Comparison of ENCODE assay signal across 15 cellular contexts in the genomic region with DNA sequence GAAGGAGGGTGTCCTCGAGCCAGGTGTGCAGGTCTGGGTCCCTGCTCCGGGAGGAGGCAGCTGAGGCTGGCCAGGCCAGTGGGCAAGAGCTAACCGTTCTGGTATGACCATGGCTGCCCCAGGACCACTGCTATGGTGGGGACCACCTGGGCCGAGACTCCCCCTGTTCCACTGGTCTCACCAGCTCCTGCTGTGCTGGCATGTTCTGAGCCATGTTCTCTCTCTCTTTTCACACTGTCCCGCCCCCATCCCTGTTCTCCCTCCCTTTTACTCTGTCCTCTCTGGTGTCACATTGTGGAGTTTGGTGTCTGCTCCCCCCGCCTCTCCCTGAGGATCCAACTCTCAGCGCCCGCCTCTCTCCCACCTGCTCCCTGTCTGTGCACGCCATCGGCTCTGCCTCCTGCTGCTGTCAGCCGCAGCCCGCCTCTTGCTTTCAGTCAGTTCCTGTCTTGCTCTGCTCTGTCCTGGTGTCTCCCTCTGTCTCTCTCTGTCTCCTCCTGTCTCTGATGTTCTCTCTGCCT.
DNase-seq lines count a peak whose midpoint lies in the region; ATAC-seq and TF ChIP-seq lines count a peak whose summit lies in the region.
"Had no signal": no experiment of that assay in that cellular context is flagged by ENCODE, and none has a peak within 500 bp of the region (broad histone marks: within the 10 kb centered on the region; RNA-seq: fewer than 3 reads in every experiment).

No MANE protein-coding gene starts in this region.

- in situ Hi-C loops in ACHN (cut with HindIII; ENCODE audit: low pct_ligation_motif_present, low pct_unique_long_range_greater_than_20kb, low sequenced_read_pairs) = no loop called here

- peaks cover 32% of the 10 kb centered on the region for H3K4me1 Mint-ChIP-seq in osteocyte (ENCODE audit: unreplicated experiment)

- no peaks in the 10 kb centered on the region for H3K27me3 ChIP-seq in left ventricle myocardium inferior (ENCODE audit: low read depth)
- H3K27me3 ChIP-seq: gastroesophageal sphincter, left lung had no signal

- H3K4me3 Mint-ChIP-seq in osteocyte (ENCODE audit: unreplicated experiment) = no peak overlapping the region
- H3K4me3 Mint-ChIP-seq: activated naive CD8-positive, alpha-beta T cell treated with anti-CD3 and anti-CD28 coated beads, Interleukin-2, amount 10 ng/mL, durations not matched to agents 7 days and 5 days had no signal

- peak overlapping the region; percentile 42 for H3K27ac Mint-ChIP-seq in osteocyte (ENCODE audit: unreplicated experiment)
- H3K27ac Mint-ChIP-seq: activated naive CD8-positive, alpha-beta T cell treated with anti-CD3 and anti-CD28 coated beads, Interleukin-2, amount 10 ng/mL, durations not matched to agents 7 days and 5 days had no signal

- H3K9me3 Mint-ChIP-seq in osteocyte (ENCODE audit: unreplicated experiment) = no peaks in the 10 kb centered on the region
- H3K9me3 Mint-ChIP-seq: activated naive CD8-positive, alpha-beta T cell treated with anti-CD3 and anti-CD28 coated beads, Interleukin-2, amount 10 ng/mL, durations not matched to agents 7 days and 5 days had no signal

- DNase-seq in Ammon's horn (ENCODE audit: low spot score) = peak; percentile 66
- DNase-seq in NCI-H69 (lab: John Stamatoyannopoulos, UW) = peak; percentile 74
- DNase-seq in left ventricle myocardium inferior = no peak
- peak; percentile 69 for DNase-seq in osteocyte (ENCODE audit: extremely low spot score, unreplicated experiment)
- no peak for DNase-seq in DMS79 treated with DMSO at 0.1 percent for 48 hours (lab: John Stamatoyannopoulos, UW)
- DNase-seq in caudate nucleus (lab: John Stamatoyannopoulos, UW) = no peak
- DNase-seq in ACHN = no peak
- DNase-seq: activated CD8-positive, alpha-beta memory T cell treated with anti-CD3 and anti-CD28 coated beads, Interleukin-2, amount 50 U/mL, for 48 hours; activated naive CD8-positive, alpha-beta T cell treated with anti-CD3 and anti-CD28 coated beads, Interleukin-2, amount 10 ng/mL, durations not matched to agents 7 days and 5 days; left lung; NCI-H2081 treated with DMSO at 0.1 percent for 48 hours had no signal

- no peak for ATAC-seq in GM18519 (IDR thresholded peaks at IDR 0.05; ENCODE audit: low FRiP score, unreplicated experiment)
- ATAC-seq: gastroesophageal sphincter, K562 had no signal

- no peaks in the 10 kb centered on the region for H3K9me3 ChIP-seq in left ventricle myocardium inferior (replicated peaks)
- H3K9me3 ChIP-seq: gastroesophageal sphincter, left lung, prostate gland had no signal

- intact Hi-C loops in left ventricle myocardium inferior (cut with micrococcal nuclease) = no loop called here

- H3K27ac ChIP-seq in left ventricle myocardium inferior (replicated peaks) = peak overlapping the region; percentile 83
- no peak overlapping the region for H3K27ac ChIP-seq in caudate nucleus (ENCODE audit: low read depth, low read length)
- H3K27ac ChIP-seq: left lung, prostate gland had no signal

- H3K4me1 ChIP-seq in left ventricle myocardium inferior = peaks cover 60% of the 10 kb centered on the region
- H3K4me1 ChIP-seq: prostate gland had no signal

- H3K4me3 ChIP-seq in left ventricle myocardium inferior = no peak overlapping the region
- H3K4me3 ChIP-seq: gastroesophageal sphincter, K562, left lung, prostate gland had no signal

- no peaks in the 10 kb centered on the region for H3K36me3 ChIP-seq in left ventricle myocardium inferior
- H3K36me3 ChIP-seq: gastroesophageal sphincter, left lung, prostate gland had no signal

- no peaks in the 10 kb centered on the region for H3K36me3 Mint-ChIP-seq in osteocyte (ENCODE audit: unreplicated experiment)
- H3K36me3 Mint-ChIP-seq: activated naive CD8-positive, alpha-beta T cell treated with anti-CD3 and anti-CD28 coated beads, Interleukin-2, amount 10 ng/mL, durations not matched to agents 7 days and 5 days had no signal

- TF ChIP-seq CTCF in left ventricle myocardium inferior (IDR thresholded peaks at IDR 0.05; ENCODE audit: borderline replicate concordance) (no peak), osteocyte (IDR thresholded peaks at IDR 0.05) (no peak)

- H3K27me3 Mint-ChIP-seq in osteocyte (ENCODE audit: unreplicated experiment) = no peaks in the 10 kb centered on the region
- H3K27me3 Mint-ChIP-seq: activated naive CD8-positive, alpha-beta T cell treated with anti-CD3 and anti-CD28 coated beads, Interleukin-2, amount 10 ng/mL, durations not matched to agents 7 days and 5 days had no signal

Comparison
In these comparisons a context has a peak if more than half of its experiments do, and no peak if none do; other contexts are left out.
1. DNase-seq: peak in Ammon's horn (single experiment), NCI-H69 (single experiment) and osteocyte (single experiment); none in left ventricle myocardium inferior (single experiment), DMS79 treated with DMSO at 0.1 percent for 48 hours (single experiment), caudate nucleus (0 of 61) and ACHN (single experiment).